In genomic region chr10:75233444-75234016, GRCh38 we compare ENCODE assay signal across 8 cellular contexts. TPM values are rescaled to one million over a fixed set of nuclear protein-coding genes. Genes with fewer than 3 reads are reported as not detected.
DNase-seq lines count a peak whose midpoint lies in the region; ATAC-seq, FAIRE-seq and TF ChIP-seq lines count a peak whose summit lies in the region.

No MANE protein-coding gene starts in this region.

- 53 to 57% methylated on average over 14 of the region's 14 CpGs for WGBS in tibial nerve, 2 donors

- no peaks in the 10 kb centered on the region for H3K9me3 Mint-ChIP-seq in activated naive CD4-positive, alpha-beta T cell treated with anti-CD3 and anti-CD28 coated beads for 36 hours

- H3K4me3 ChIP-seq in keratinocyte (ENCODE audit: control insufficient read depth in 2 of 3, extremely low read depth in 1 of 3, insufficient read depth in 2 of 3, low read depth in 1 of 3, low read length in 3 of 3) = peak overlapping the region; percentile 26 to 52 (median 47)
- H3K4me3 ChIP-seq in tibial nerve = peak overlapping the region in 3 of 4 donors; percentile 81 to 98 (median 92)

- H3K9me1 ChIP-seq in keratinocyte (ENCODE audit: control insufficient read depth, extremely low read depth, insufficient read depth, low read length) = no peaks in the 10 kb centered on the region

- TF ChIP-seq CTCF in keratinocyte (optimal IDR thresholded peaks at IDR 0.05 in 1 of 3, IDR thresholded peaks at IDR 0.05 in 1 of 3, conservative IDR thresholded peaks at IDR 0.05 in 1 of 3; ENCODE audit: extremely low read depth in 1 of 3, insufficient read depth in 2 of 3, low read length in 3 of 3) (no peak), tibial nerve (IDR thresholded peaks at IDR 0.05) (no peak)

- H3K4me3 Mint-ChIP-seq in activated naive CD4-positive, alpha-beta T cell treated with anti-CD3 and anti-CD28 coated beads for 36 hours = peak overlapping the region; percentile 80

- no peak for TF ChIP-seq POLR2A in tibial nerve (IDR thresholded peaks at IDR 0.05)

- peak overlapping the region; percentile 88 for H3K4me2 ChIP-seq in keratinocyte (ENCODE audit: control insufficient read depth, extremely low read depth, insufficient read depth, low read depth, low read length)

- H3K27me3 Mint-ChIP-seq in activated naive CD4-positive, alpha-beta T cell treated with anti-CD3 and anti-CD28 coated beads for 36 hours (ENCODE audit: low read depth) = no peaks in the 10 kb centered on the region

- peaks cover 29% of the 10 kb centered on the region for H3K4me1 Mint-ChIP-seq in activated naive CD4-positive, alpha-beta T cell treated with anti-CD3 and anti-CD28 coated beads for 36 hours (ENCODE audit: low read depth)

- H3K79me2 ChIP-seq in keratinocyte (ENCODE audit: control insufficient read depth, insufficient read depth, low read length) = peaks cover 17% of the 10 kb centered on the region

- intact Hi-C loops in activated naive CD4-positive, alpha-beta T cell treated with anti-CD3 and anti-CD28 coated beads for 36 hours (cut with micrococcal nuclease) = loop anchor here (1.0 to 10.0 kb wide), 11 partner anchors 23 to 1359 kb away; partner anchors contain the start of genes ADK, CAMK2G, KAT6B and SAMD8

- H3K9ac ChIP-seq in keratinocyte (ENCODE audit: control insufficient read depth, extremely low read depth, insufficient read depth, low read length) = peak overlapping the region; percentile 72

- no peaks in the 10 kb centered on the region for H3K27me3 ChIP-seq in keratinocyte (ENCODE audit: control insufficient read depth, extremely low read depth, insufficient read depth, low read length)
- H3K27me3 ChIP-seq in tibial nerve = no peaks in the 10 kb centered on the region

- H2AFZ ChIP-seq in keratinocyte (ENCODE audit: control insufficient read depth, low read length) = peak overlapping the region; percentile 30

- H3K27ac Mint-ChIP-seq in activated naive CD4-positive, alpha-beta T cell treated with anti-CD3 and anti-CD28 coated beads for 36 hours = peak overlapping the region; percentile 76

- ATAC-seq in HG03045 (IDR thresholded peaks at IDR 0.05; ENCODE audit: unreplicated experiment) (no peak), GM19397 (IDR thresholded peaks at IDR 0.05; ENCODE audit: unreplicated experiment) (no peak)

- CTCF ChIA-PET in activated naive CD4-positive, alpha-beta T cell treated with anti-CD3 and anti-CD28 coated beads for 36 hours (lab: Charles Lee) = interaction anchor here (0.6 to 4.8 kb wide), 4 partner anchors 11 to 549 kb away, joined by 3 to 38 read pairs (median 3); no protein-coding TSS in a partner anchor

- peaks cover 18% of the 10 kb centered on the region for H4K20me1 ChIP-seq in keratinocyte (ENCODE audit: control insufficient read depth, extremely low read depth, insufficient read depth, low read length)

- no peak for TF ChIP-seq EP300 in tibial nerve (IDR thresholded peaks at IDR 0.05)

- H3K27ac ChIP-seq in keratinocyte (ENCODE audit: control insufficient read depth, insufficient read depth, low read length) (peak overlapping the region; percentile 57), tibial nerve (peak overlapping the region; percentile 75 to 93 (median 87))

- dilution Hi-C loops in keratinocyte (cut with MboI; ENCODE audit: extremely low pct_ligation_motif_present, low sequenced_read_pairs) = no loop called here

- DNase-seq in activated naive CD4-positive, alpha-beta T cell treated with anti-CD3 and anti-CD28 coated beads for 36 hours = no peak
- no peak for DNase-seq in activated naive CD4-positive, alpha-beta T cell treated with anti-CD3 and anti-CD28 coated beads, Interleukin-2, amount 50 U/mL, for 16 hours
- peak; percentile 63 for DNase-seq in activated CD8-positive, alpha-beta memory T cell treated with anti-CD3 and anti-CD28 coated beads, Interleukin-2, amount 50 U/mL, for 48 hours
- DNase-seq in keratinocyte (ENCODE audit: low read depth, low spot score) = no peak
- DNase-seq in tibial nerve (ENCODE audit: low spot score in 2 of 2) = no peak
- no peak for DNase-seq in hepatic stellate cell (ENCODE audit: low spot score)

- H3K4me1 ChIP-seq in keratinocyte (ENCODE audit: control insufficient read depth, extremely low read depth, insufficient read depth, low read length) (peaks cover 29% of the 10 kb centered on the region), tibial nerve (peaks cover 0 to 37% (median 5%) of the 10 kb centered on the region in 4 donors)

- peaks cover 19 to 29% of the 10 kb centered on the region in 2 experiments for H3K36me3 ChIP-seq in keratinocyte (ENCODE audit: control insufficient read depth in 2 of 2, extremely low read depth in 1 of 2, insufficient read depth in 2 of 2, low read length in 2 of 2)
- H3K36me3 ChIP-seq in tibial nerve = peaks cover 0 to 28% (median 0%) of the 10 kb centered on the region in 3 donors

- peaks cover 26% of the 10 kb centered on the region for H3K36me3 Mint-ChIP-seq in activated naive CD4-positive, alpha-beta T cell treated with anti-CD3 and anti-CD28 coated beads for 36 hours (ENCODE audit: low read depth)

- no peaks in the 10 kb centered on the region for H3K9me3 ChIP-seq in keratinocyte (ENCODE audit: control insufficient read depth, low read depth, low read length)
- H3K9me3 ChIP-seq in tibial nerve = no peaks in the 10 kb centered on the region

- no peak for FAIRE-seq in keratinocyte (lab: Jason Lieb, UNC)

RNA-seq across cellular contexts. Expression of gene COMTD1, which starts 2.2 kb away (rescaled TPM):
- 10 to 100 TPM; 33.2 to 34.8 TPM for total RNA-seq in activated naive CD4-positive, alpha-beta T cell treated with anti-CD3 and anti-CD28 coated beads for 36 hours
- 6.2 to 12.8 TPM (median 6.8 TPM) in 3 replicates for polyA plus RNA-seq in keratinocyte
- 3.6 TPM for polyA plus RNA-seq in keratinocyte (2011; ENCODE audit: low read depth)
- polyA plus RNA-seq in keratinocyte (2011; cell fraction: cytosol; rRNA removed) = 3.3 and 10.8 TPM in 2 replicates
- 13.0 and 17.2 TPM in 2 replicates for polyA plus RNA-seq in keratinocyte (2011; cell fraction: nucleus; rRNA removed)
- 15.8 and 18.5 TPM in 2 replicates for polyA plus RNA-seq in keratinocyte (2012; ENCODE audit: low replicate concordance)
- polyA minus RNA-seq in keratinocyte = 1.1 to 1.4 TPM (median 1.2 TPM) in 3 replicates
- polyA minus RNA-seq in keratinocyte (2011; cell fraction: cytosol; rRNA and poly(A)+ RNA removed) = 20.5 TPM
- 4.1 and 5.7 TPM in 2 replicates for polyA minus RNA-seq in keratinocyte (2011; cell fraction: nucleus; rRNA and poly(A)+ RNA removed)
- total RNA-seq in tibial nerve = 10 to 100 TPM; 18.1 to 47.4 (median 31.6) TPM

RNA-seq across cellular contexts. Expression of gene VDAC2, which starts 22.9 kb away (rescaled TPM):
- 100 to 1,000 TPM; 193 TPM for total RNA-seq in activated naive CD4-positive, alpha-beta T cell treated with anti-CD3 and anti-CD28 coated beads for 36 hours
- 82.5 to 218 TPM (median 152 TPM) in 3 replicates for polyA plus RNA-seq in keratinocyte
- polyA plus RNA-seq in keratinocyte (2011; ENCODE audit: low read depth) = 141 TPM
- polyA plus RNA-seq in keratinocyte (2011; cell fraction: cytosol; rRNA removed) = 192 and 308 TPM in 2 replicates
- 124 and 181 TPM in 2 replicates for polyA plus RNA-seq in keratinocyte (2011; cell fraction: nucleus; rRNA removed)
- polyA plus RNA-seq in keratinocyte (2012; ENCODE audit: low replicate concordance) = 237 and 368 TPM in 2 replicates
- polyA minus RNA-seq in keratinocyte = 44.0 to 103 TPM (median 55.6 TPM) in 3 replicates
- polyA minus RNA-seq in keratinocyte (2011; cell fraction: cytosol; rRNA and poly(A)+ RNA removed) = 144 TPM
- polyA minus RNA-seq in keratinocyte (2011; cell fraction: nucleus; rRNA and poly(A)+ RNA removed) = 25.7 and 42.6 TPM in 2 replicates
- total RNA-seq in tibial nerve = 100 to 1,000 TPM in 3 of 4 donors, 10 to 100 TPM in 1; 89.1 to 114 (median 109) TPM
